Comparison of ENCODE assay signal across 1 cellular context in genomic region chr3:183551930-183552329, GRCh38.
TF ChIP-seq lines count a peak whose summit lies in the region.

No MANE protein-coding gene starts in this region.

TF ChIP-seq in GM12878, 131 proteins besides CTCF, POLR2A, EP300 and RAD21 (continued from another document):
- TF ChIP-seq POU2F2 (IDR thresholded peaks at IDR 0.05; ENCODE audit: borderline replicate concordance, low read depth, low read length) (0 out of 3 replicates have a peak, but pooled peaks have one; percentile 13), RUNX3 (IDR thresholded peaks at IDR 0.05; ENCODE audit: low read length) (peak; percentile 75), ATF2 (IDR thresholded peaks at IDR 0.05; ENCODE audit: low read length) (0 out of 2 replicates have a peak, but pooled peaks have one; percentile 6), SREBF1 (IDR thresholded peaks at IDR 0.05; ENCODE audit: low read length) (no peak), CHD1 (IDR thresholded peaks at IDR 0.05; ENCODE audit: low read depth, low read length) (peak; percentile 6; the same call in 1 of the 2 replicates), FOXM1 (IDR thresholded peaks at IDR 0.05; ENCODE audit: low read depth, low read length) (peak; percentile 33; the same call in 1 of the 2 replicates), EZH2 (IDR thresholded peaks at IDR 0.05; ENCODE audit: borderline replicate concordance, control insufficient read depth, low read depth, low read length) (no peak), NFIC (IDR thresholded peaks at IDR 0.05; ENCODE audit: low read depth, low read length) (peak; percentile 60; the same call in 1 of the 2 replicates), CBFB (IDR thresholded peaks at IDR 0.05; ENCODE audit: low read depth) (0 out of 2 replicates have a peak, but pooled peaks have one; percentile 48), IKZF2 (IDR thresholded peaks at IDR 0.05) (0 out of 4 replicates have a peak, but pooled peaks of 1 of the 2 experiments have one; percentile 17), JUNB (IDR thresholded peaks at IDR 0.05) (peak; percentile 62), BACH1 (IDR thresholded peaks at IDR 0.05; ENCODE audit: borderline replicate concordance) (0 out of 2 replicates have a peak, but pooled peaks have one; percentile 6), CREM (IDR thresholded peaks at IDR 0.05; ENCODE audit: low read depth) (0 out of 2 replicates have a peak, but pooled peaks have one; percentile 30), MEF2A (IDR thresholded peaks at IDR 0.05; ENCODE audit: insufficient read depth, low read depth, low read length) (0 out of 2 replicates have a peak, but pooled peaks have one; percentile 23)
- TF ChIP-seq, protein P1, sequence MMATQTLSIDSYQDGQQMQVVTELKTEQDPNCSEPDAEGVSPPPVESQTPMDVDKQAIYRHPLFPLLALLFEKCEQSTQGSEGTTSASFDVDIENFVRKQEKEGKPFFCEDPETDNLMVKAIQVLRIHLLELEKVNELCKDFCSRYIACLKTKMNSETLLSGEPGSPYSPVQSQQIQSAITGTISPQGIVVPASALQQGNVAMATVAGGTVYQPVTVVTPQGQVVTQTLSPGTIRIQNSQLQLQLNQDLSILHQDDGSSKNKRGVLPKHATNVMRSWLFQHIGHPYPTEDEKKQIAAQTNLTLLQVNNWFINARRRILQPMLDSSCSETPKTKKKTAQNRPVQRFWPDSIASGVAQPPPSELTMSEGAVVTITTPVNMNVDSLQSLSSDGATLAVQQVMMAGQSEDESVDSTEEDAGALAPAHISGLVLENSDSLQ (IDR thresholded peaks at IDR 0.05): no peak
